In the genomic region with DNA sequence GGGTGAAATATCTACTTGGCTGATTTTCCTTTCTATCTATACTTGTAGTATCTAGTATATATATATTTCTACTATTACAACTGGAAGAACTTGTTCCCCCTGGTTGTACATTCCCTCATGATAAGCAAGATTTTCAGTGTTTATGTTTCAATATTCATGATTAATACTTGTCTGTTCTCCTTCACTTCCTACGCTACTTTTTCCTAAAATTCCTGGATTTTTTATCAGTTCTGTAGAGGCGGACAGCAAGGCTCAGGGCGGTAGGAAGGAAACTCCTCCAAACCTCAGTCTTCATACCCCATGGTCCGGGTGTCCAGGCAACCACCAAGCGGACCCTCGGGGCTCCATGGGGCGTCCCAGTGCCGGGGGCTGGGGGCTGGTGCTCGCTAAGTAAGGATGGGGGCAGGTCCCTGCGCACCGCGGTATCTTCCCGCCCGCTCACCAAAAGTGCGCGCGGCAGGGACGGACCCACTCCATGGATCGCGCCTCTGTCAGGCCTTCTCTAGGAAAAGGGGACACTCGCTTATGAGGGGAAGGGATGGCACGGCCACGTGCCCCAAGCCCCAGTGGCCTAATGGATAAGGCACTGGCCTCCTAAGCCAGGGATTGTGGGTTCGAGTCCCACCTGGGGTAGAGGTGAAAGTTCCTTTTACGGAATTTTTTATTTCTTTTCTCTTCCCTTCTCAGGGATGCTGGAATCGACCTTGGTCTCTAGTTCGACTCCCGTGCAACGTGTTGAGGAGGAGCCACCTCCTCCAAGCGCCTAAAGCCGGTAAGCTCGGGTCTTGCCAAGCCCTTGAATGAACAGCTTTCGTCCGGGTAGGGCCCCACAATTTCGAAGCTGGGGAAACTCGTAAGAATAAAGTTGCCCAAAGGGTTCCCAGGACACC, we compare ENCODE assay signal across 8 cellular contexts. TPM values are rescaled to one million over a fixed set of nuclear protein-coding genes. Genes with fewer than 3 reads are reported as not detected.
A peak's percentile ranks its signal among the peaks of the same experiment; 100 is the strongest.
DNase-seq lines count a peak whose midpoint lies in the region; ATAC-seq and TF ChIP-seq lines count a peak whose summit lies in the region.

No MANE protein-coding gene starts in this region.

- H3K4me1 Mint-ChIP-seq in progenitor cell of endocrine pancreas (ENCODE audit: low read depth) (peaks cover 2% of the 10 kb centered on the region), type B pancreatic cell (ENCODE audit: unreplicated experiment) (peaks cover 17% of the 10 kb centered on the region)

- TF ChIP-seq CTCF in right atrium auricular region (IDR thresholded peaks at IDR 0.05) (no peak), progenitor cell of endocrine pancreas (IDR thresholded peaks at IDR 0.05; ENCODE audit: unreplicated experiment) (no peak), type B pancreatic cell (conservative IDR thresholded peaks at IDR 0.05) (no peak)

- no peaks in the 10 kb centered on the region for H3K27me3 ChIP-seq in right atrium auricular region

- H3K27me3 Mint-ChIP-seq in progenitor cell of endocrine pancreas (peaks cover 16% of the 10 kb centered on the region), type B pancreatic cell (peaks cover 22% of the 10 kb centered on the region)

- peak; percentile 84 for DNase-seq in GDM1 (lab: John Stamatoyannopoulos, UW)
- DNase-seq in NCI-H187 (lab: John Stamatoyannopoulos, UW): peak; percentile 80 to 95
- peak; percentile 70 for DNase-seq in T-helper 22 cell (ENCODE audit: low read depth)
- DNase-seq in anterior cingulate cortex (lab: John Stamatoyannopoulos, UW): peak; percentile 48 to 94 (median 84)
- DNase-seq in right atrium auricular region (ENCODE audit: low spot score): peak; percentile 98
- peak; percentile 96 for DNase-seq in progenitor cell of endocrine pancreas (ENCODE audit: low spot score, unreplicated experiment)
- DNase-seq in type B pancreatic cell (ENCODE audit: extremely low spot score, unreplicated experiment): peak; percentile 99

- H3K4me3 Mint-ChIP-seq in progenitor cell of endocrine pancreas (ENCODE audit: low read depth) (peak overlapping the region; percentile 92), type B pancreatic cell (peak overlapping the region; percentile 94)

- H3K27ac Mint-ChIP-seq in progenitor cell of endocrine pancreas: peak overlapping the region; percentile 99
- H3K27ac Mint-ChIP-seq in type B pancreatic cell: peak overlapping the region; percentile 100

- no peaks in the 10 kb centered on the region for H3K9me3 ChIP-seq in right atrium auricular region

- peaks cover 6% of the 10 kb centered on the region for H3K36me3 ChIP-seq in right atrium auricular region

- ATAC-seq in HG02840 (IDR thresholded peaks at IDR 0.05; ENCODE audit: low FRiP score, unreplicated experiment): peak; percentile 52

- H3K36me3 Mint-ChIP-seq in progenitor cell of endocrine pancreas (ENCODE audit: insufficient read depth): peaks cover 2% of the 10 kb centered on the region
- peaks cover 3% of the 10 kb centered on the region for H3K36me3 Mint-ChIP-seq in type B pancreatic cell

- peak overlapping the region; percentile 68 to 76 for H3K4me3 ChIP-seq in right atrium auricular region

- H3K4me1 ChIP-seq in right atrium auricular region: peaks cover 0 to 44% of the 10 kb centered on the region in 2 donors

- H3K9me3 Mint-ChIP-seq in progenitor cell of endocrine pancreas (ENCODE audit: low read depth): peaks cover 10% of the 10 kb centered on the region
- no peaks in the 10 kb centered on the region for H3K9me3 Mint-ChIP-seq in type B pancreatic cell

- peak overlapping the region; percentile 95 to 98 for H3K27ac ChIP-seq in right atrium auricular region

RNA-seq across cellular contexts. Expression of a gene that starts 13.2 kb away (rescaled TPM):
- total RNA-seq in right atrium auricular region: 100 to 1,000 TPM; 675 to 871 TPM
- total RNA-seq in progenitor cell of endocrine pancreas: 160 and 163 TPM in 2 replicates
- total RNA-seq in type B pancreatic cell (ENCODE audit: low replicate concordance): 239 and 287 TPM in 2 replicates

RNA-seq across cellular contexts. Expression of a gene that starts 13.4 kb away (rescaled TPM):
- total RNA-seq in right atrium auricular region: 10 to 100 TPM; 17.9 to 28.4 TPM
- 24.9 and 27.1 TPM in 2 replicates for total RNA-seq in progenitor cell of endocrine pancreas
- 22.3 and 26.1 TPM in 2 replicates for total RNA-seq in type B pancreatic cell (ENCODE audit: low replicate concordance)

RNA-seq across cellular contexts. Expression of a gene that starts 21.1 kb away (rescaled TPM):
- total RNA-seq in right atrium auricular region (100 to 1,000 TPM in 1 of 2 donors, 10 to 100 TPM in 1; 44.8 to 104 TPM), progenitor cell of endocrine pancreas (26.5 and 26.8 TPM in 2 replicates), type B pancreatic cell (ENCODE audit: low replicate concordance) (27.9 and 28.5 TPM in 2 replicates)

RNA-seq across cellular contexts. Expression of a gene that starts 46.2 kb away (rescaled TPM):
- total RNA-seq in right atrium auricular region: 10 to 100 TPM; 13.6 to 28.8 TPM
- 17.2 and 17.8 TPM in 2 replicates for total RNA-seq in progenitor cell of endocrine pancreas
- total RNA-seq in type B pancreatic cell (ENCODE audit: low replicate concordance): 34.9 and 96.2 TPM in 2 replicates

RNA-seq across cellular contexts. Expression of a gene that starts 54.2 kb away (rescaled TPM):
- total RNA-seq in right atrium auricular region: 10 to 100 TPM; 16.5 to 34.1 TPM
- 16.0 and 16.9 TPM in 2 replicates for total RNA-seq in progenitor cell of endocrine pancreas
- 16.4 and 42.0 TPM in 2 replicates for total RNA-seq in type B pancreatic cell (ENCODE audit: low replicate concordance)

Comparison
In these comparisons a context has a peak if more than half of its experiments do, and no peak if none do; other contexts are left out.
1. Peak in every context shown above with its lines: DNase-seq, ATAC-seq, H3K4me3 ChIP-seq and H3K27ac ChIP-seq.